15 cellular contexts compared by ENCODE assay signal in genomic region chr12:82299617-82300016, GRCh38. TPM values are rescaled to one million over a fixed set of nuclear protein-coding genes. Genes with fewer than 3 reads are reported as not detected.
A peak's percentile ranks its signal among the peaks of the same experiment; 100 is the strongest.
DNase-seq lines count a peak whose midpoint lies in the region; ATAC-seq and TF ChIP-seq lines count a peak whose summit lies in the region.
"Had no signal": no experiment of that assay in that cellular context is flagged by ENCODE, and none has a peak within 500 bp of the region (broad histone marks: within the 10 kb centered on the region; RNA-seq: fewer than 3 reads in every experiment).

No MANE protein-coding gene starts in this region.

- no peaks in the 10 kb centered on the region for H3K79me2 ChIP-seq in GM23248 (ENCODE audit: insufficient read depth)

- peaks cover 0 to 9% (median 0%) of the 10 kb centered on the region in 3 donors for H3K27me3 Mint-ChIP-seq in immature natural killer cell (ENCODE audit: low read depth in 3 of 3)
- H3K27me3 Mint-ChIP-seq: activated naive CD8-positive, alpha-beta T cell treated with anti-CD3 and anti-CD28 coated beads, Interleukin-2, amount 10 ng/mL, durations not matched to agents 7 days and 5 days; B cell had no signal

- DNase-seq in GM23248 (peak; percentile 28), NCI-H69 (lab: John Stamatoyannopoulos, UW) (peak; percentile 62), fibroblast of mammary gland (ENCODE audit: low read depth) (peak; percentile 1), WERI-Rb-1 (no peak), NCI-H2196 treated with DMSO at 0.1 percent for 48 hours (lab: John Stamatoyannopoulos, UW; ENCODE audit: unreplicated experiment) (no peak), immature natural killer cell (no peak)
- DNase-seq: activated naive CD8-positive, alpha-beta T cell treated with anti-CD3 and anti-CD28 coated beads, Interleukin-2, amount 10 ng/mL, durations not matched to agents 7 days and 5 days; activated T-cell treated with anti-CD3 and anti-CD28 coated beads, Interleukin-2, amount 50 U/mL, for 48 hours; IMR-90; SIG-M5; upper lobe of left lung had no signal

- H3K27ac ChIP-seq in GM23248 = no peak overlapping the region
- H3K27ac ChIP-seq in mesodermal cell (ENCODE audit: low read depth, low read length, severe bottlenecking) = peak overlapping the region; percentile 92
- no peak overlapping the region for H3K27ac ChIP-seq in WERI-Rb-1
- H3K27ac ChIP-seq: upper lobe of left lung had no signal

- H4K20me1 ChIP-seq in GM23248 (ENCODE audit: insufficient read depth) = no peaks in the 10 kb centered on the region

- H3K9me3 ChIP-seq in GM23248 (ENCODE audit: low read depth) (no peaks in the 10 kb centered on the region), mesodermal cell (ENCODE audit: control insufficient read depth, low read length) (no peaks in the 10 kb centered on the region), WERI-Rb-1 (ENCODE audit: severe bottlenecking) (no peaks in the 10 kb centered on the region)
- H3K9me3 ChIP-seq: upper lobe of left lung had no signal

- H3K9ac ChIP-seq in GM23248 = no peak overlapping the region

- TF ChIP-seq CTCF in fibroblast of mammary gland (conservative IDR thresholded peaks at IDR 0.05; ENCODE audit: control insufficient read depth, insufficient read depth, low read depth, low read length) (no peak), WERI-Rb-1 (IDR thresholded peaks at IDR 0.05; ENCODE audit: low read depth, low read length) (no peak)

- H3K4me1 Mint-ChIP-seq in immature natural killer cell = no peaks in the 10 kb centered on the region
- H3K4me1 Mint-ChIP-seq: activated naive CD8-positive, alpha-beta T cell treated with anti-CD3 and anti-CD28 coated beads, Interleukin-2, amount 10 ng/mL, durations not matched to agents 7 days and 5 days; B cell; stimulated activated effector memory CD8-positive, alpha-beta T cell treated with anti-CD3 and anti-CD28 coated beads, Interleukin-12 subunit alpha, Interleukin-12 subunit beta, amount 100 ng/mL, for 72 hours had no signal

- H3K36me3 Mint-ChIP-seq in immature natural killer cell = no peaks in the 10 kb centered on the region
- H3K36me3 Mint-ChIP-seq: activated naive CD8-positive, alpha-beta T cell treated with anti-CD3 and anti-CD28 coated beads, Interleukin-2, amount 10 ng/mL, durations not matched to agents 7 days and 5 days; stimulated activated effector memory CD8-positive, alpha-beta T cell treated with anti-CD3 and anti-CD28 coated beads, Interleukin-12 subunit alpha, Interleukin-12 subunit beta, amount 100 ng/mL, for 72 hours had no signal

- H3K4me3 ChIP-seq in GM23248 (no peak overlapping the region), fibroblast of mammary gland (ENCODE audit: control insufficient read depth, low read depth, low read length) (no peak overlapping the region), mesodermal cell (ENCODE audit: extremely low read depth, insufficient read depth, low read length, poor library complexity, severe bottlenecking) (no peak overlapping the region), WERI-Rb-1 (ENCODE audit: low read depth, low read length) (no peak overlapping the region)
- H3K4me3 ChIP-seq: upper lobe of left lung had no signal

- in situ Hi-C loops in GM23248 (cut with MboI) = no loop called here

- H3K9me2 ChIP-seq in GM23248 (ENCODE audit: insufficient read depth) = no peaks in the 10 kb centered on the region

- H2AFZ ChIP-seq in GM23248 = no peak overlapping the region

- no peak overlapping the region for H3K27ac Mint-ChIP-seq in immature natural killer cell
- H3K27ac Mint-ChIP-seq: activated naive CD8-positive, alpha-beta T cell treated with anti-CD3 and anti-CD28 coated beads, Interleukin-2, amount 10 ng/mL, durations not matched to agents 7 days and 5 days; B cell; stimulated activated effector memory CD8-positive, alpha-beta T cell treated with anti-CD3 and anti-CD28 coated beads, Interleukin-12 subunit alpha, Interleukin-12 subunit beta, amount 100 ng/mL, for 72 hours had no signal

- H3F3A ChIP-seq in GM23248 (ENCODE audit: insufficient read depth) = no peaks in the 10 kb centered on the region

- H3K27me3 ChIP-seq in GM23248 (replicated peaks; ENCODE audit: insufficient read depth) = no peaks in the 10 kb centered on the region
- H3K27me3 ChIP-seq in WERI-Rb-1 (ENCODE audit: insufficient read depth, low read depth, severe bottlenecking) = no peaks in the 10 kb centered on the region
- H3K27me3 ChIP-seq: upper lobe of left lung had no signal

- H3K36me3 ChIP-seq in GM23248 (ENCODE audit: low read depth) = no peaks in the 10 kb centered on the region
- no peaks in the 10 kb centered on the region for H3K36me3 ChIP-seq in mesodermal cell (ENCODE audit: control insufficient read depth, insufficient read depth, low read length)
- no peaks in the 10 kb centered on the region for H3K36me3 ChIP-seq in WERI-Rb-1
- H3K36me3 ChIP-seq: upper lobe of left lung had no signal

- no peak for ATAC-seq in GM19467 (IDR thresholded peaks at IDR 0.05; ENCODE audit: unreplicated experiment)
- ATAC-seq: stimulated activated effector memory CD8-positive, alpha-beta T cell treated with anti-CD3 and anti-CD28 coated beads, Interleukin-12 subunit alpha, Interleukin-12 subunit beta, amount 100 ng/mL, for 72 hours had no signal

- no peak overlapping the region for H3K4me3 Mint-ChIP-seq in immature natural killer cell
- H3K4me3 Mint-ChIP-seq: activated naive CD8-positive, alpha-beta T cell treated with anti-CD3 and anti-CD28 coated beads, Interleukin-2, amount 10 ng/mL, durations not matched to agents 7 days and 5 days; B cell; stimulated activated effector memory CD8-positive, alpha-beta T cell treated with anti-CD3 and anti-CD28 coated beads, Interleukin-12 subunit alpha, Interleukin-12 subunit beta, amount 100 ng/mL, for 72 hours had no signal

- H3K4me2 ChIP-seq in GM23248 (ENCODE audit: unreplicated experiment) = no peak overlapping the region

- 3 to 5% methylated on average over 2 of the region's 2 CpGs for WGBS in GM23248 (ENCODE audit: low coverage in 1 of 2, low lambda C conversion rate in 2 of 2, missing lambda C conversion rate in 2 of 2), 2 experiments
- 100% methylated on average over 1 of the region's 2 CpGs; no CpG with 5 or more reads in 1 of the 2 experiments for WGBS in mesodermal cell (ENCODE audit: insufficient coverage in 2 of 2), 2 experiments

- H3K9me3 Mint-ChIP-seq in immature natural killer cell = peaks cover 0 to 6% (median under 1%) of the 10 kb centered on the region in 6 donors
- H3K9me3 Mint-ChIP-seq: activated naive CD8-positive, alpha-beta T cell treated with anti-CD3 and anti-CD28 coated beads, Interleukin-2, amount 10 ng/mL, durations not matched to agents 7 days and 5 days; stimulated activated effector memory CD8-positive, alpha-beta T cell treated with anti-CD3 and anti-CD28 coated beads, Interleukin-12 subunit alpha, Interleukin-12 subunit beta, amount 100 ng/mL, for 72 hours had no signal

- H3K4me1 ChIP-seq in GM23248 (ENCODE audit: insufficient read depth) = no peaks in the 10 kb centered on the region
- peaks cover 10% of the 10 kb centered on the region for H3K4me1 ChIP-seq in mesodermal cell (ENCODE audit: control insufficient read depth, insufficient read depth, low read length, poor library complexity, severe bottlenecking)
- H3K4me1 ChIP-seq: upper lobe of left lung had no signal

RNA-seq across cellular contexts. Expression of gene CCDC59, which starts 58.6 kb away (rescaled TPM):
- total RNA-seq in GM23248 (2014; rRNA removed; shearing (Covaris generic)) = 49.9 and 81.2 TPM in 2 replicates
- polyA plus RNA-seq in GM23248 (2016; fragmentation: Nextera tagmentation; extraction: Ambion mirVana) (57.4 and 59.5 TPM in 2 replicates), immature natural killer cell (10 to 100 TPM; 74.4 to 94.0 (median 78.7) TPM)
- 54.6 TPM for polyA plus RNA-seq in mesodermal cell (2013, experiment 1 of 2)
- polyA plus RNA-seq in mesodermal cell (2013, experiment 2 of 2) = 72.1 TPM

RNA-seq across cellular contexts. Expression of gene METTL25, which starts 58.7 kb away (rescaled TPM):
- 6.9 and 27.1 TPM in 2 replicates for total RNA-seq in GM23248 (2014; rRNA removed; shearing (Covaris generic))
- polyA plus RNA-seq in GM23248 (2016; fragmentation: Nextera tagmentation; extraction: Ambion mirVana) (5.6 and 7.2 TPM in 2 replicates), immature natural killer cell (10 to 100 TPM; 10.3 to 15.7 (median 12.7) TPM)
- 4.5 TPM for polyA plus RNA-seq in mesodermal cell (2013, experiment 1 of 2)
- polyA plus RNA-seq in mesodermal cell (2013, experiment 2 of 2) = 4.9 TPM

Comparison
In these comparisons a context has a peak if more than half of its experiments do, and no peak if none do; other contexts are left out.
1. DNase-seq: peak in GM23248 (single experiment), NCI-H69 (single experiment) and fibroblast of mammary gland (single experiment); none in WERI-Rb-1 (single experiment), NCI-H2196 treated with DMSO at 0.1 percent for 48 hours (single experiment) and immature natural killer cell (0 of 3).